Comparison of ENCODE assay signal across 8 cellular contexts in the genomic region with DNA sequence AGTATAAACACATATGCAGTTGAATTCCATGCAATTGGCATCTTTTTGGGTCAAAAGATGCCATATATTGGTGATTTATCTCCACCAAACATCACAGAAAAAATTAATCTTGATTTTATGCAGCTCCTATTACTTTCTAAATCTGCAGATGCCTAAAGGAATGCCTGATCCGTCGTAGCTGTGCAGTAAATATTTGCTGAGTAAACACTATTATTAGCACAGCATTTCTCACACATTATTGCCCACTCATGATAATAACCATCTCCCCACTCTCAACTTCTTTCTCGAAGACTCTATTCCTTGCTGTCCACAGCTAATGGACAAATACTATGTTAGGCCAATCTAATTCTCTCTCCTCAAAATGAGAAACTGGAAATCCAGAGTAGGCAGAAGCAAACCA.
"Had no signal": no experiment of that assay in that cellular context is flagged by ENCODE, and none has a peak within 500 bp of the region (broad histone marks: within the 10 kb centered on the region; RNA-seq: fewer than 3 reads in every experiment).

No MANE protein-coding gene starts in this region.

- ATAC-seq: GM23338, HCT116 had no signal

- H3K4me2 ChIP-seq: GM23338, KMS-11 had no signal

- H3K4me1 ChIP-seq: HAP-1 had no signal

- H3K4me3 ChIP-seq: GM23338, HAP-1 had no signal

- H3K9ac ChIP-seq: KMS-11 had no signal

- DNase-seq: H7, HFFc6, Karpas-422 had no signal

- H2AFZ ChIP-seq: GM23338 had no signal

- H3K36me3 ChIP-seq: HAP-1 had no signal

- H3K27ac ChIP-seq: HL-60, KMS-11 had no signal

- H3K9me3 ChIP-seq: HAP-1 had no signal
